ENCODE assay signal across 8 cellular contexts in the genomic region with DNA sequence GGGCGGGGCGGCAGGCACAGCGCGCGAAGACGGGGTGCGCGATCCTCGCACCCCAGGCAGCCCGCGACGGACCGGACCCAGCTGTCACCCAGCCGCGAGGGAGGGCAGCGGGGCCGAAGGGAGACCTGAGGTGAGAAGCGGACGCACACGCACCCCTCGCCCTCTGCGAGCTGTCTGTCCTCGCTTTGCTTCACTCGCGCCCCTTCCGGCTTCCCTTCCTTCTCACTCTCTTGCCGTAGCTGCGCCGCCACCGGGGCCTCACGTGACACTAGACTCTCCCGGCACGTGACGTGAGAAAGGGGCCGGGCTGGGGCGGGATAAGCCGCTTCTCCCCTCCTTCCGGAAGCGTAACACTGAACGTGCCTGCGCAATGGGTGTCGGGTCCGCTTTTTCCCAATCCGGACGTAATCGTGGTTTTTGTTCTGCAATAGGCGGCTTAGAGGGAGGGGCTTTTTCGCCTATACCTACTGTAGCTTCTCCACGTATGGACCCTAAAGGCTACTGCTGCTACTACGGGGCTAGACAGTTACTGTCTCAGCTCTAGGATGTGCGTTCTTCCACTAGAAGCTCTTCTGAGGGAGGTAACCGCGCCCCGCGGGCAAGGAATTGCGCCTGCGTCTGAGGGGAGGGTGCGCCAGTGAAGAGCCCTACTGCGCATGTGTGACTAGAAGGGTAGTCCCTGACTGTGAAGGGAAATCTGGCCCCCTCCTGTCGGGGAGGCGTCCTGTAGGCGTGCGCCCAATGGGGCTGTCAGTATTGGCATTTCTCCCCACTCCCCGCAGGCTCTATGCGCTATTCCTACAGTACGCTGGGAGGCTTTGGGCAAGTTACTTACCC. TPM values are rescaled to one million over a fixed set of nuclear protein-coding genes. Genes with fewer than 3 reads are reported as not detected.
DNase-seq lines count a peak whose midpoint lies in the region; ATAC-seq and TF ChIP-seq lines count a peak whose summit lies in the region.

TSS of gene ATG3 (minus strand) at position 270 of the 837 bp plus-strand sequence. CDS start 434 bp downstream, outside the sequence.
TSS of gene SLC35A5 (plus strand) at position 353 of the 837 bp plus-strand sequence. CDS start 1,359 bp downstream, outside the sequence.

- H3K27ac Mint-ChIP-seq in activated T-cell treated with anti-CD3 and anti-CD28 coated beads, Interleukin-2, amount 50 U/mL, for 24 hours: peak within 1 kb of the TSS; percentile 99

- peak within 1 kb of the TSS; percentile 96 for H3K4me3 Mint-ChIP-seq in activated T-cell treated with anti-CD3 and anti-CD28 coated beads, Interleukin-2, amount 50 U/mL, for 24 hours

- H3K27me3 Mint-ChIP-seq in activated T-cell treated with anti-CD3 and anti-CD28 coated beads, Interleukin-2, amount 50 U/mL, for 24 hours: no peaks in the 10 kb centered on the region

- peak; percentile 95 for TF ChIP-seq POLR2A in erythroblast (IDR thresholded peaks at IDR 0.05; ENCODE audit: low read length)

- ATAC-seq in GM21717 (IDR thresholded peaks at IDR 0.05; ENCODE audit: unreplicated experiment): peak; percentile 78

- in situ Hi-C loops in KBM-7 (cut with MboI; ENCODE audit: low pct_unique_long_range_greater_than_20kb, low sequenced_read_pairs): no loop called here

- H3K9me3 Mint-ChIP-seq in activated T-cell treated with anti-CD3 and anti-CD28 coated beads, Interleukin-2, amount 50 U/mL, for 24 hours: no peaks in the 10 kb centered on the region

- peaks cover 0 to 6% of the 10 kb centered on the region in 2 donors for H3K36me3 ChIP-seq in mucosa of rectum (ENCODE audit: control insufficient read depth in 2 of 2, insufficient read depth in 2 of 2, low read length in 2 of 2)

- peaks cover 39% of the 10 kb centered on the region for H3K4me1 Mint-ChIP-seq in activated T-cell treated with anti-CD3 and anti-CD28 coated beads, Interleukin-2, amount 50 U/mL, for 24 hours (ENCODE audit: low read depth)

- DNase-seq in DMS53 treated with DMSO at 0.1 percent for 48 hours (lab: John Stamatoyannopoulos, UW; ENCODE audit: unreplicated experiment): peak; percentile 96
- peak; percentile 99 for DNase-seq in KBM-7
- peak; percentile 99 for DNase-seq in activated T-cell treated with anti-CD3 and anti-CD28 coated beads, Interleukin-2, amount 50 U/mL, for 24 hours
- DNase-seq in erythroblast (lab: John Stamatoyannopoulos, UW): peak; percentile 98
- DNase-seq in stimulated activated CD8-positive, alpha-beta memory T cell treated with anti-CD3 and anti-CD28 coated beads, Interleukin-4, amount 100 ng/mL, for 48 hours: peak; percentile 99

- H3K9me3 ChIP-seq in mucosa of rectum (ENCODE audit: control insufficient read depth in 2 of 2, low read length in 2 of 2): no peaks in the 10 kb centered on the region

- peak within 1 kb of the TSS; percentile 99 to 100 for H3K4me3 ChIP-seq in mucosa of rectum (ENCODE audit: low read length in 2 of 2)

- H3K36me3 Mint-ChIP-seq in activated T-cell treated with anti-CD3 and anti-CD28 coated beads, Interleukin-2, amount 50 U/mL, for 24 hours (ENCODE audit: low read depth): peaks cover 71% of the 10 kb centered on the region

- H3K27me3 ChIP-seq in mucosa of rectum (ENCODE audit: control insufficient read depth in 2 of 2, insufficient read depth in 2 of 2, low read length in 2 of 2): no peaks in the 10 kb centered on the region

- H3K9ac ChIP-seq in mucosa of rectum (ENCODE audit: low read depth in 1 of 2, low read length in 2 of 2): peak within 1 kb of the TSS; percentile 95 to 99

- H3K27ac ChIP-seq in mucosa of rectum (ENCODE audit: low read depth in 2 of 2, low read length in 2 of 2): peak within 1 kb of the TSS; percentile 98 to 99

- H3K4me1 ChIP-seq in mucosa of rectum (ENCODE audit: control insufficient read depth in 2 of 2, insufficient read depth in 2 of 2, low read length in 2 of 2): peaks cover 12 to 16% of the 10 kb centered on the region in 2 donors

TF ChIP-seq in PFSK-1, 5 proteins besides CTCF, POLR2A, EP300 and RAD21:
- TF ChIP-seq POLR2AphosphoS5 (IDR thresholded peaks at IDR 0.05; ENCODE audit: low read depth, low read length): peak; percentile 25; the same call in 1 of the 2 replicates
- peak; percentile 35; the same call in 1 of the 2 replicates for TF ChIP-seq TAF1 (IDR thresholded peaks at IDR 0.05; ENCODE audit: borderline replicate concordance, insufficient read depth, low read length)
- TF ChIP-seq, protein P1, sequence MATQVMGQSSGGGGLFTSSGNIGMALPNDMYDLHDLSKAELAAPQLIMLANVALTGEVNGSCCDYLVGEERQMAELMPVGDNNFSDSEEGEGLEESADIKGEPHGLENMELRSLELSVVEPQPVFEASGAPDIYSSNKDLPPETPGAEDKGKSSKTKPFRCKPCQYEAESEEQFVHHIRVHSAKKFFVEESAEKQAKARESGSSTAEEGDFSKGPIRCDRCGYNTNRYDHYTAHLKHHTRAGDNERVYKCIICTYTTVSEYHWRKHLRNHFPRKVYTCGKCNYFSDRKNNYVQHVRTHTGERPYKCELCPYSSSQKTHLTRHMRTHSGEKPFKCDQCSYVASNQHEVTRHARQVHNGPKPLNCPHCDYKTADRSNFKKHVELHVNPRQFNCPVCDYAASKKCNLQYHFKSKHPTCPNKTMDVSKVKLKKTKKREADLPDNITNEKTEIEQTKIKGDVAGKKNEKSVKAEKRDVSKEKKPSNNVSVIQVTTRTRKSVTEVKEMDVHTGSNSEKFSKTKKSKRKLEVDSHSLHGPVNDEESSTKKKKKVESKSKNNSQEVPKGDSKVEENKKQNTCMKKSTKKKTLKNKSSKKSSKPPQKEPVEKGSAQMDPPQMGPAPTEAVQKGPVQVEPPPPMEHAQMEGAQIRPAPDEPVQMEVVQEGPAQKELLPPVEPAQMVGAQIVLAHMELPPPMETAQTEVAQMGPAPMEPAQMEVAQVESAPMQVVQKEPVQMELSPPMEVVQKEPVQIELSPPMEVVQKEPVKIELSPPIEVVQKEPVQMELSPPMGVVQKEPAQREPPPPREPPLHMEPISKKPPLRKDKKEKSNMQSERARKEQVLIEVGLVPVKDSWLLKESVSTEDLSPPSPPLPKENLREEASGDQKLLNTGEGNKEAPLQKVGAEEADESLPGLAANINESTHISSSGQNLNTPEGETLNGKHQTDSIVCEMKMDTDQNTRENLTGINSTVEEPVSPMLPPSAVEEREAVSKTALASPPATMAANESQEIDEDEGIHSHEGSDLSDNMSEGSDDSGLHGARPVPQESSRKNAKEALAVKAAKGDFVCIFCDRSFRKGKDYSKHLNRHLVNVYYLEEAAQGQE (IDR thresholded peaks at IDR 0.05; ENCODE audit: insufficient read depth in 1 of 2, low read depth in 2 of 2, low read length in 2 of 2): no peak

RNA-seq across cellular contexts. Expression of gene ATG3, which starts in this region (rescaled TPM):
- polyA plus RNA-seq in PFSK-1 (2012; ENCODE audit: insufficient read length, low read depth): 58.1 TPM

RNA-seq across cellular contexts. Expression of gene SLC35A5, which starts in this region (rescaled TPM):
- polyA plus RNA-seq in PFSK-1 (2012; ENCODE audit: insufficient read length, low read depth): 7.1 TPM

Comparison
In these comparisons a context has a peak if more than half of its experiments do, and no peak if none do; other contexts are left out.
1. Peak in every context shown above with its lines: DNase-seq, ATAC-seq, H3K4me3 ChIP-seq and H3K27ac ChIP-seq.